ENCODE assay signal across 8 cellular contexts in the genomic region with DNA sequence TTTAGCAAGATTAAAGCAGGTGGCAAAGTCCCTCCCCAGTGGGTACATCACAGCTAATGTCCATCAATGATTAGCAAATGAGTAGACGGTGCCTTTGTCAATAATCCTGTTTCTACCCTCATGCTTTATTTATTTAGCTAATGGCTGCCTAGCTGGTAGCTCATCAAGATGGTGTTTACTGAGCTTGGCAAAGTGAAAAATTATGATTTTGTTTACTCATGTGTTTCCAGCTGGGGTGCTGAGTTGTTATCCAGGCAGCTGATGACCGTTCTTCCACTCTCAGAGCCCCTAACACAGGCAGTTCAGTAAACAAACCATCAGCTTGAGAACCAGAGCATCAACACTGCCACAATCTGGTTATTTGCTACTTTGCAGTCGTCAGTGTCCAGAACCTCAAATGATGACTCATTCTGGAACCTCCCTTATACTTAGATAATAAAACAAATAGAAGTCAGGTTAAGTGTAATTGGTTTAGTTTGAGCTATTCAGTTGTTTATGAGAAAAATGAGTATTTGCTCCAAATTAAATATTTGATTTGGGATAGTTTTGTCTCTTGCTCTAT.
DNase-seq lines count a peak whose midpoint lies in the region; TF ChIP-seq lines count a peak whose summit lies in the region.
"Had no signal": no experiment of that assay in that cellular context is flagged by ENCODE, and none has a peak within 500 bp of the region (broad histone marks: within the 10 kb centered on the region; RNA-seq: fewer than 3 reads in every experiment).

No MANE protein-coding gene starts in this region.

- H3K4me3 Mint-ChIP-seq in activated naive CD4-positive, alpha-beta T cell treated with anti-CD3 and anti-CD28 coated beads, Interleukin-2, amount 10 ng/mL, durations not matched to agents 7 days and 5 days: no peak overlapping the region
- H3K4me3 Mint-ChIP-seq: type B pancreatic cell had no signal

- H3K4me1 ChIP-seq in smooth muscle cell (ENCODE audit: low read depth): peaks cover 3% of the 10 kb centered on the region

- TF ChIP-seq CTCF in cardiac fibroblast (IDR thresholded peaks at IDR 0.05; ENCODE audit: low read depth, low read length) (peak; percentile 12), smooth muscle cell (IDR thresholded peaks at IDR 0.05; ENCODE audit: borderline replicate concordance, insufficient read depth, poor library complexity, severe bottlenecking) (no peak)

- H3K27ac ChIP-seq in smooth muscle cell (ENCODE audit: low read depth): no peak overlapping the region

- no peaks in the 10 kb centered on the region for H3K79me2 ChIP-seq in smooth muscle cell (ENCODE audit: low read depth)

- H3K4me3 ChIP-seq in cardiac fibroblast (replicated peaks in 1 of 2; ENCODE audit: low read depth in 2 of 2, low read length in 2 of 2) (no peak overlapping the region), skeletal muscle cell (ENCODE audit: low read depth, low read length) (no peak overlapping the region), smooth muscle cell (no peak overlapping the region)

- peaks cover 4% of the 10 kb centered on the region for H3K27me3 Mint-ChIP-seq in activated naive CD4-positive, alpha-beta T cell treated with anti-CD3 and anti-CD28 coated beads, Interleukin-2, amount 10 ng/mL, durations not matched to agents 7 days and 5 days

- no peaks in the 10 kb centered on the region for H3K9me3 ChIP-seq in smooth muscle cell (replicated peaks; ENCODE audit: low read depth)

- no peak overlapping the region for H3K27ac Mint-ChIP-seq in activated naive CD4-positive, alpha-beta T cell treated with anti-CD3 and anti-CD28 coated beads, Interleukin-2, amount 10 ng/mL, durations not matched to agents 7 days and 5 days
- H3K27ac Mint-ChIP-seq: type B pancreatic cell had no signal

- no peak overlapping the region for H3K4me2 ChIP-seq in smooth muscle cell

- DNase-seq in HCEC 1CT (peak; percentile 84), NCI-H2227 treated with DMSO at 0.1 percent for 48 hours (lab: John Stamatoyannopoulos, UW) (peak; percentile 17), cardiac fibroblast (ENCODE audit: low read depth in 2 of 2) (peak; percentile 18 to 68), skeletal muscle cell (ENCODE audit: low read depth) (peak; percentile 36), NCI-H1048 (lab: John Stamatoyannopoulos, UW) (no peak), smooth muscle cell (lab: John Stamatoyannopoulos, UW; ENCODE audit: unreplicated experiment) (no peak)
- no peak for DNase-seq in activated naive CD4-positive, alpha-beta T cell treated with anti-CD3 and anti-CD28 coated beads, Interleukin-2, amount 10 ng/mL, durations not matched to agents 7 days and 5 days

- H3K9ac ChIP-seq in smooth muscle cell (ENCODE audit: low read depth): no peak overlapping the region

- no peaks in the 10 kb centered on the region for H3K9me3 Mint-ChIP-seq in activated naive CD4-positive, alpha-beta T cell treated with anti-CD3 and anti-CD28 coated beads, Interleukin-2, amount 10 ng/mL, durations not matched to agents 7 days and 5 days
- H3K9me3 Mint-ChIP-seq: type B pancreatic cell had no signal

- H3F3A ChIP-seq in smooth muscle cell (ENCODE audit: low read depth): no peaks in the 10 kb centered on the region

- no peaks in the 10 kb centered on the region for H3K4me1 Mint-ChIP-seq in activated naive CD4-positive, alpha-beta T cell treated with anti-CD3 and anti-CD28 coated beads, Interleukin-2, amount 10 ng/mL, durations not matched to agents 7 days and 5 days

- H3K27me3 ChIP-seq in smooth muscle cell (ENCODE audit: low read depth): no peaks in the 10 kb centered on the region

- peaks cover 34% of the 10 kb centered on the region for H4K20me1 ChIP-seq in smooth muscle cell (ENCODE audit: low read depth)

- no peak overlapping the region for H2AFZ ChIP-seq in smooth muscle cell (ENCODE audit: low read depth)

- CTCF ChIA-PET in activated naive CD4-positive, alpha-beta T cell treated with anti-CD3 and anti-CD28 coated beads, Interleukin-2, amount 10 ng/mL, durations not matched to agents 7 days and 5 days (lab: Charles Lee): no interaction called here

- no peaks in the 10 kb centered on the region for H3K36me3 Mint-ChIP-seq in activated naive CD4-positive, alpha-beta T cell treated with anti-CD3 and anti-CD28 coated beads, Interleukin-2, amount 10 ng/mL, durations not matched to agents 7 days and 5 days
- H3K36me3 Mint-ChIP-seq: type B pancreatic cell had no signal

- 29% methylated on average over 3 of the region's 3 CpGs for WGBS in smooth muscle cell (ENCODE audit: low lambda C conversion rate)

- H3K36me3 ChIP-seq in smooth muscle cell (ENCODE audit: low read depth): no peaks in the 10 kb centered on the region

Comparison
In these comparisons a context has a peak if more than half of its experiments do, and no peak if none do; other contexts are left out.
1. DNase-seq: peak in HCEC 1CT (single experiment), NCI-H2227 treated with DMSO at 0.1 percent for 48 hours (single experiment), cardiac fibroblast (2 of 2) and skeletal muscle cell (single experiment); none in NCI-H1048 (single experiment), smooth muscle cell (single experiment) and activated naive CD4-positive, alpha-beta T cell treated with anti-CD3 and anti-CD28 coated beads, Interleukin-2, amount 10 ng/mL, durations not matched to agents 7 days and 5 days (single experiment).